Comparison of ENCODE assay signal across 8 cellular contexts in the genomic region with DNA sequence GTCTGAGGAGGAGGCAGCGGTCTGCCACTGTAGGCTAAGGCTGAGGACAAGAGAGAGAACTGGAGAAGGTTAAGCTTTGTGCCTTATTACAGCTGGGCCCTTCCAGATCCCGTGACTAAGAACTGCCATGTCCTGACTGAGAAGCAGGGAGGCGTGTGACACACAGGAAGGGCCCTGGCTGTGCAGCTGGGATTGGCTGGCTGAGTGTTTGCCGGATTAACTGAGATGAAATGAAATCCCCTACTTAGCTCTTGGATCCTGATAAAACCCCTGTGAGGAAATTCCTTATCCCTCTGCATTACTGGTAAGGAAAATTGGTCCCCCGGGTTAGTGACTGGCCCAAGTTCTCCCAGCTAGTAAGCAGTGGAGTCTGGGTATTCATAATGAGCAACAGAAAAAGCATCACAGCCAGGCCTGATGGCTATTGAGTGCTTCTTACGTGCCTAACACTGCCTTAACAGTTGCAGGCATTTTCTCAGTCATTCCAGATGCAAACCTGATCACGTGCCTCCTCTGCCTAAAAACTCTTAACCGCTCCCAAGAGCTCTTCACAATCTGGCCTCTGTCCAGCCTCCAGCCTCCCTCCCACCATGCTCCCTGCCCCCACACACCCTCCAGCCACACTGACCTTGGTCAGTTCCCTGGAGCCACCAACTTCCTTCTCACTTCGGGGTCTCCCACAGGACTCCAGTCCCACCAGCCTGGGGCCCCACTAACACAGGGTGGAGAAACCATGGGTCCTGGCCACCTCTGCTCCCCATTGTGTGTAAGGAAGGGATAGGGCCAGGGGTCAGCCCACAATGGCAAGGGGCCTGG. TPM values are rescaled to one million over a fixed set of nuclear protein-coding genes. Genes with fewer than 3 reads are reported as not detected.
DNase-seq lines count a peak whose midpoint lies in the region; ATAC-seq and TF ChIP-seq lines count a peak whose summit lies in the region.

No MANE protein-coding gene starts in this region.

- peak overlapping the region; percentile 19 to 93 for H3K27ac ChIP-seq in coronary artery
- H3K27ac ChIP-seq in lung (ENCODE audit: low read depth in 1 of 2, low read length in 1 of 2) = peak overlapping the region; percentile 57 to 88
- peak overlapping the region; percentile 76 to 91 for H3K27ac ChIP-seq in uterus
- no peak overlapping the region for H3K27ac ChIP-seq in effector memory CD4-positive, alpha-beta T cell (ENCODE audit: insufficient read depth, low read length, poor library complexity, severe bottlenecking)

- H3K4me1 ChIP-seq in lung (ENCODE audit: control insufficient read depth in 2 of 2, insufficient read depth in 2 of 2, low read length in 2 of 2) (peaks cover 0 to 51% of the 10 kb centered on the region in 2 donors), uterus (peaks cover 0 to 4% of the 10 kb centered on the region in 2 donors)
- H3K4me1 ChIP-seq in effector memory CD4-positive, alpha-beta T cell (ENCODE audit: control insufficient read depth, insufficient read depth, low read length, poor library complexity, severe bottlenecking) = no peaks in the 10 kb centered on the region

- H3K27me3 ChIP-seq in lung (ENCODE audit: control insufficient read depth, insufficient read depth) (no peaks in the 10 kb centered on the region), uterus (no peaks in the 10 kb centered on the region)
- no peaks in the 10 kb centered on the region for H3K27me3 ChIP-seq in effector memory CD4-positive, alpha-beta T cell (replicated peaks; ENCODE audit: control insufficient read depth, insufficient read depth, low read length, poor library complexity, severe bottlenecking)

- TF ChIP-seq POLR2A in uterus (IDR thresholded peaks at IDR 0.05) = no peak

- H3K36me3 Mint-ChIP-seq in activated naive CD8-positive, alpha-beta T cell treated with anti-CD3 and anti-CD28 coated beads, Interleukin-2, amount 50 U/mL, for 24 hours (ENCODE audit: low read depth) = no peaks in the 10 kb centered on the region
- H3K36me3 Mint-ChIP-seq in activated naive CD8-positive, alpha-beta T cell treated with anti-CD3 and anti-CD28 coated beads for 36 hours = no peaks in the 10 kb centered on the region
- peaks cover 2% of the 10 kb centered on the region for H3K36me3 Mint-ChIP-seq in activated T-cell treated with anti-CD3 and anti-CD28 coated beads, Interleukin-2, amount 50 U/mL, for 4 hours (ENCODE audit: insufficient read depth)

- 33 to 66% methylated on average over 9 of the region's 9 CpGs for WGBS in lung, 2 donors

- peaks cover 0 to 11% of the 10 kb centered on the region in 2 donors for H3K36me3 ChIP-seq in lung (ENCODE audit: control insufficient read depth in 2 of 2, insufficient read depth in 2 of 2, low read length in 2 of 2)
- no peaks in the 10 kb centered on the region for H3K36me3 ChIP-seq in uterus
- H3K36me3 ChIP-seq in effector memory CD4-positive, alpha-beta T cell (ENCODE audit: control insufficient read depth, insufficient read depth, low read length) = peaks cover 9% of the 10 kb centered on the region

- no peak overlapping the region for H3K4me3 ChIP-seq in coronary artery
- no peak overlapping the region for H3K4me3 ChIP-seq in lung
- H3K4me3 ChIP-seq in uterus = no peak overlapping the region
- H3K4me3 ChIP-seq in effector memory CD4-positive, alpha-beta T cell (ENCODE audit: insufficient read depth, low read depth, low read length, poor library complexity, severe bottlenecking) = no peak overlapping the region

- H3K27ac Mint-ChIP-seq in activated naive CD8-positive, alpha-beta T cell treated with anti-CD3 and anti-CD28 coated beads, Interleukin-2, amount 50 U/mL, for 24 hours = no peak overlapping the region
- no peak overlapping the region for H3K27ac Mint-ChIP-seq in activated naive CD8-positive, alpha-beta T cell treated with anti-CD3 and anti-CD28 coated beads for 36 hours

- no peaks in the 10 kb centered on the region for H3K9me3 Mint-ChIP-seq in activated naive CD8-positive, alpha-beta T cell treated with anti-CD3 and anti-CD28 coated beads, Interleukin-2, amount 50 U/mL, for 24 hours
- H3K9me3 Mint-ChIP-seq in activated naive CD8-positive, alpha-beta T cell treated with anti-CD3 and anti-CD28 coated beads for 36 hours = no peaks in the 10 kb centered on the region
- no peaks in the 10 kb centered on the region for H3K9me3 Mint-ChIP-seq in activated T-cell treated with anti-CD3 and anti-CD28 coated beads, Interleukin-2, amount 50 U/mL, for 4 hours

- H3K4me3 Mint-ChIP-seq in activated naive CD8-positive, alpha-beta T cell treated with anti-CD3 and anti-CD28 coated beads, Interleukin-2, amount 50 U/mL, for 24 hours = no peak overlapping the region
- no peak overlapping the region for H3K4me3 Mint-ChIP-seq in activated naive CD8-positive, alpha-beta T cell treated with anti-CD3 and anti-CD28 coated beads for 36 hours
- H3K4me3 Mint-ChIP-seq in activated T-cell treated with anti-CD3 and anti-CD28 coated beads, Interleukin-2, amount 50 U/mL, for 4 hours = no peak overlapping the region

- intact Hi-C loops in uterus (cut with DNase I; ENCODE audit: low total_unique reads) = no loop called here

- no peaks in the 10 kb centered on the region for H3K9me3 ChIP-seq in lung (ENCODE audit: control insufficient read depth in 2 of 2, insufficient read depth in 1 of 2, low read length in 1 of 2)
- H3K9me3 ChIP-seq in uterus = no peaks in the 10 kb centered on the region
- no peaks in the 10 kb centered on the region for H3K9me3 ChIP-seq in effector memory CD4-positive, alpha-beta T cell (ENCODE audit: control insufficient read depth, low read length)

- peaks cover 11% of the 10 kb centered on the region for H3K4me1 Mint-ChIP-seq in activated naive CD8-positive, alpha-beta T cell treated with anti-CD3 and anti-CD28 coated beads, Interleukin-2, amount 50 U/mL, for 24 hours
- H3K4me1 Mint-ChIP-seq in activated naive CD8-positive, alpha-beta T cell treated with anti-CD3 and anti-CD28 coated beads for 36 hours = peaks cover 10% of the 10 kb centered on the region
- peaks cover 13% of the 10 kb centered on the region for H3K4me1 Mint-ChIP-seq in activated T-cell treated with anti-CD3 and anti-CD28 coated beads, Interleukin-2, amount 50 U/mL, for 4 hours (ENCODE audit: low read depth)

- TF ChIP-seq CTCF in coronary artery (IDR thresholded peaks at IDR 0.05) (no peak), lung (IDR thresholded peaks at IDR 0.05; ENCODE audit: control extremely low read depth, extremely low read depth) (no peak), uterus (IDR thresholded peaks at IDR 0.05) (no peak)

- no peak for DNase-seq in activated naive CD8-positive, alpha-beta T cell treated with anti-CD3 and anti-CD28 coated beads, Interleukin-2, amount 50 U/mL, for 24 hours
- DNase-seq in activated naive CD8-positive, alpha-beta T cell treated with anti-CD3 and anti-CD28 coated beads for 36 hours = no peak
- DNase-seq in coronary artery (ENCODE audit: low spot score) (no peak), lung (ENCODE audit: low spot score) (peak; percentile 82), uterus (peak; percentile 54 to 67), ureter (ENCODE audit: low spot score) (no peak)
- DNase-seq in effector memory CD4-positive, alpha-beta T cell = no peak
- DNase-seq in activated T-cell treated with anti-CD3 and anti-CD28 coated beads, Interleukin-2, amount 50 U/mL, for 4 hours = no peak

- H3K27me3 Mint-ChIP-seq in activated naive CD8-positive, alpha-beta T cell treated with anti-CD3 and anti-CD28 coated beads, Interleukin-2, amount 50 U/mL, for 24 hours = no peaks in the 10 kb centered on the region
- no peaks in the 10 kb centered on the region for H3K27me3 Mint-ChIP-seq in activated naive CD8-positive, alpha-beta T cell treated with anti-CD3 and anti-CD28 coated beads for 36 hours
- no peaks in the 10 kb centered on the region for H3K27me3 Mint-ChIP-seq in activated T-cell treated with anti-CD3 and anti-CD28 coated beads, Interleukin-2, amount 50 U/mL, for 4 hours (ENCODE audit: low read depth)

- ATAC-seq in activated naive CD8-positive, alpha-beta T cell treated with anti-CD3 and anti-CD28 coated beads, Interleukin-2, amount 50 U/mL, for 24 hours = peak; percentile 37
- peak; percentile 53 for ATAC-seq in lung (ENCODE audit: insufficient read depth, low FRiP score)
- ATAC-seq in activated T-cell treated with anti-CD3 and anti-CD28 coated beads, Interleukin-2, amount 50 U/mL, for 4 hours = no peak

RNA-seq across cellular contexts. Expression of a gene that starts 37.8 kb away (rescaled TPM):
- 10 to 100 TPM; 25.6 to 26.3 TPM for total RNA-seq in activated naive CD8-positive, alpha-beta T cell treated with anti-CD3 and anti-CD28 coated beads for 36 hours
- 100 to 1,000 TPM in 1 of 2 donors, 10 to 100 TPM in 1; 64.4 to 145 TPM for total RNA-seq in lung
- 10 to 100 TPM; 39.8 to 46.0 TPM for polyA plus RNA-seq in lung
- 10 to 100 TPM; 23.1 to 61.8 (median 44.8) TPM for total RNA-seq in uterus
- 53.4 TPM for total RNA-seq in ureter
- total RNA-seq in activated T-cell treated with anti-CD3 and anti-CD28 coated beads, Interleukin-2, amount 50 U/mL, for 4 hours = 10 to 100 TPM; 16.7 to 25.1 (median 18.8) TPM

Comparison
In these comparisons a context has a peak if more than half of its experiments do, and no peak if none do; other contexts are left out.
1. ATAC-seq: peak in activated naive CD8-positive, alpha-beta T cell treated with anti-CD3 and anti-CD28 coated beads, Interleukin-2, amount 50 U/mL, for 24 hours (single experiment) and lung (single experiment); none in activated T-cell treated with anti-CD3 and anti-CD28 coated beads, Interleukin-2, amount 50 U/mL, for 4 hours (0 of 2).
2. DNase-seq: peak in lung (single experiment) and uterus (2 of 2); none in activated naive CD8-positive, alpha-beta T cell treated with anti-CD3 and anti-CD28 coated beads, Interleukin-2, amount 50 U/mL, for 24 hours (single experiment), activated naive CD8-positive, alpha-beta T cell treated with anti-CD3 and anti-CD28 coated beads for 36 hours (single experiment), coronary artery (single experiment), ureter (single experiment), effector memory CD4-positive, alpha-beta T cell (0 of 3) and activated T-cell treated with anti-CD3 and anti-CD28 coated beads, Interleukin-2, amount 50 U/mL, for 4 hours (single experiment).